In the genomic region with DNA sequence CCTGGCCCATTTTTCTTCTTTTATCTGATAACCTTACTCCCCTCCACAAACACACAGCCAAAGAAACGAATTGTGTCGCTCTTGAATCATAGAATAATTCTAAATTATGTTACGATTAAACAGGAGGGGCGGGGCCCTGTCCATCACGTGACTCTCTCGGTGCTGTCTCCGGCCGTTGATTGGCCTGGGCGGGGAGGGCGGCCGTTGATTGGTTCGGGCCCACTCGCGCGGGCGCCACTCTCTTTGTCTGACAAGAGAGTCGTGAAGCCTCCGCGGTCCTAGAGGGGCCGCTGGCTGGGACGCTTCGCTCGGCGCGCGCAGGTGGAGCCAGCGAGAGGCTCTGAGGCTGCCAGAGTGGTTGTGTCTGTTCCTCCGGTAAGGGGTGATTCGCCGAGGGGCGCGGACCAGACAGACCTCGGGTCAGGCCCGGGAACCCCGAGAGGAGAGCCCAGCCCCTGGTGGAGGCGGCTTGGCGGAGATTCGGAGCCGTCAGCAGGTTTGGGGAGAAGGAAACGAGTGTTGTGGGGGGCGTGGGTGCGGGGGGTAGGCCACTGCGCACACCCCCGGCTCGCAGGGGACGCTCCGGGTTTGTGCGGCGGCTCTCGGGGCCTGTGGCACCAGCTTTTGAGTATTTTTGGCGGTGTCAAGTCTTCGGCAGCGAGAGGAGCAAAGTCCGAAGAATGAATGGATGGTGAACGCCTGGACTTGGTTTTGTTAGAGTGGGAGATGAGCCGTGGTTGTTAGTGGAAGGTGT, we compare ENCODE assay signal across 8 cellular contexts. TPM values are rescaled to one million over a fixed set of nuclear protein-coding genes. Genes with fewer than 3 reads are reported as not detected.
DNase-seq lines count a peak whose midpoint lies in the region; ATAC-seq and TF ChIP-seq lines count a peak whose summit lies in the region.

Gene ZNF789 (plus strand): TSS at position 330 of the 754 bp plus-strand sequence. CDS start 3,567 bp downstream, outside the sequence.

- no peaks in the 10 kb centered on the region for H3K27me3 ChIP-seq in heart right ventricle
- no peaks in the 10 kb centered on the region for H3K27me3 ChIP-seq in upper lobe of right lung

- TF ChIP-seq CTCF in GM13976 (IDR thresholded peaks at IDR 0.05; ENCODE audit: borderline replicate concordance, control extremely low read depth, extremely low read depth, insufficient read depth, missing control alignments) (no peak), heart right ventricle (IDR thresholded peaks at IDR 0.05) (peak in 1 of 9 donors; percentile 11), upper lobe of right lung (IDR thresholded peaks at IDR 0.05) (no peak)

- intact Hi-C loops in T-helper 1 cell treated with Interleukin-12 subunit alpha and Interleukin-12 subunit beta and Interleukin-4 antibody, amounts not matched to agents 30 ng/mL and 1 ng/mL, for 36 hours (cut with micrococcal nuclease): loop anchor here (1.0 to 10.0 kb wide), 10 partner anchors 28 to 522 kb away; partner anchors contain the start of genes BUD31, CPSF4, FAM200A and PDAP1
- intact Hi-C loops in heart right ventricle (cut with DNase I): loop anchor here in 4 of 10 donors (1.0 to 5.0 kb wide), 3 partner anchors 32 to 145 kb away; partner anchors contain the start of genes ZKSCAN5 (in 3 of the 4) and ZSCAN25 (in 1 of the 4)
- intact Hi-C loops in posterior cingulate gyrus (cut with DNase I): loop anchor here (1.0 kb wide), 2 partner anchors 28 to 32 kb away; partner anchors contain the start of genes ZKSCAN5 and ZNF394
- intact Hi-C loops in upper lobe of right lung (cut with DNase I): no loop called here

- in situ Hi-C loops in GM13976 (cut with MboI; ENCODE audit: low sequenced_read_pairs, unreplicated experiment): no loop called here

- H3K4me1 ChIP-seq in heart right ventricle (peaks cover 0 to 35% (median 21%) of the 10 kb centered on the region in 9 donors), upper lobe of right lung (peaks cover 15% of the 10 kb centered on the region)

- WGBS in heart right ventricle, 2 donors: 1% methylated on average over 56 of the region's 56 CpGs

- ATAC-seq in HG02870 (IDR thresholded peaks at IDR 0.05; ENCODE audit: unreplicated experiment) (peak; percentile 89), heart right ventricle (peak; percentile 97 to 99 (median 99)), upper lobe of right lung (peak; percentile 99)

- peak; percentile 99 for DNase-seq in GM13976 (ENCODE audit: low spot score)
- peak; percentile 92 for DNase-seq in NCI-H146 treated with DMSO at 0.1 percent for 48 hours (lab: John Stamatoyannopoulos, UW; ENCODE audit: unreplicated experiment)
- peak; percentile 93 for DNase-seq in amniotic epithelial cell (ENCODE audit: low read depth)
- peak; percentile 98 for DNase-seq in heart right ventricle
- peak; percentile 98 to 100 (median 99) for DNase-seq in posterior cingulate gyrus
- DNase-seq in upper lobe of right lung: peak; percentile 99

- H3K36me3 ChIP-seq in heart right ventricle (peaks cover 0 to 15% (median 0%) of the 10 kb centered on the region in 9 donors), upper lobe of right lung (no peaks in the 10 kb centered on the region)

- H3K27ac ChIP-seq in heart right ventricle (peak within 1 kb of the TSS; percentile 57 to 88 (median 84)), upper lobe of right lung (peak within 1 kb of the TSS; percentile 84)

- H3K4me3 ChIP-seq in heart right ventricle (peak within 1 kb of the TSS; percentile 59 to 93 (median 72)), upper lobe of right lung (peak within 1 kb of the TSS; percentile 74)

- H3K9me3 ChIP-seq in heart right ventricle (no peaks in the 10 kb centered on the region), upper lobe of right lung (no peaks in the 10 kb centered on the region)

RNA-seq across cellular contexts. Expression of gene ZNF789, which starts in this region (rescaled TPM):
- total RNA-seq in T-helper 1 cell treated with Interleukin-12 subunit alpha and Interleukin-12 subunit beta and Interleukin-4 antibody, amounts not matched to agents 30 ng/mL and 1 ng/mL, for 36 hours: 27.5 and 28.5 TPM in 2 replicates
- total RNA-seq in heart right ventricle (1 to 10 TPM; 1.7 to 5.6 (median 3.7) TPM), upper lobe of right lung (9.6 TPM)
- 10 to 100 TPM in 1 of 2 donors, 1 to 10 TPM in 1; 2.5 to 10.9 TPM for polyA plus RNA-seq in heart right ventricle

Comparison
In these comparisons a context has a peak if more than half of its experiments do, and no peak if none do; other contexts are left out.
1. Peak in every context shown above with its lines: DNase-seq, ATAC-seq, H3K4me3 ChIP-seq and H3K27ac ChIP-seq.